20 cellular contexts compared by ENCODE assay signal in genomic region chr1:90386899-90387334, GRCh38.
A peak's percentile ranks its signal among the peaks of the same experiment; 100 is the strongest.
DNase-seq lines count a peak whose midpoint lies in the region; ATAC-seq, FAIRE-seq and TF ChIP-seq lines count a peak whose summit lies in the region.
"Had no signal": no experiment of that assay in that cellular context is flagged by ENCODE, and none has a peak within 500 bp of the region (broad histone marks: within the 10 kb centered on the region; RNA-seq: fewer than 3 reads in every experiment).

No MANE protein-coding gene starts in this region.

- TF ChIP-seq CTCF in bronchial epithelial cell (IDR thresholded peaks at IDR 0.05; ENCODE audit: insufficient read depth, low read length, severe bottlenecking) = no peak
- TF ChIP-seq CTCF in CD4-positive, alpha-beta T cell (IDR thresholded peaks at IDR 0.05) = no peak

- peak; percentile 6 for DNase-seq in activated CD4-positive, alpha-beta T cell treated with anti-CD3 and anti-CD28 coated beads, Interleukin-2, amount 10 ng/mL, durations not matched to agents 24 days and 14 days
- DNase-seq in activated CD4-positive, alpha-beta T cell treated with anti-CD3 and anti-CD28 coated beads, Interleukin-2, amount 50 U/mL, for 48 hours = no peak
- DNase-seq in bronchial epithelial cell (ENCODE audit: low read depth) (peak; percentile 73), right cardiac atrium (no peak), aorta (no peak), substantia nigra (lab: John Stamatoyannopoulos, UW) (no peak)
- no peak for DNase-seq in CD4-positive, alpha-beta T cell
- DNase-seq: activated CD4-positive, alpha-beta memory T cell treated with anti-CD3 and anti-CD28 coated beads for 36 hours; DMS79 treated with DMSO at 0.1 percent for 48 hours; esophagus squamous epithelium; NCI-H1436 had no signal

- no peaks in the 10 kb centered on the region for H3K9me3 ChIP-seq in right cardiac atrium (ENCODE audit: control insufficient read depth, low read length)
- H3K9me3 ChIP-seq in aorta (ENCODE audit: control insufficient read depth, low read length) = no peaks in the 10 kb centered on the region
- no peaks in the 10 kb centered on the region for H3K9me3 ChIP-seq in CD4-positive, alpha-beta T cell (ENCODE audit: control insufficient read depth, low read length)
- H3K9me3 ChIP-seq: esophagus squamous epithelium, prostate gland had no signal

- CTCF ChIA-PET in CD4-positive, alpha-beta T cell (lab: Charles Lee) = no interaction called here

- 53% methylated on average over 1 of the region's 1 CpG for WGBS in right cardiac atrium
- WGBS in aorta, 2 donors = 4 to 13% methylated on average over 1 of the region's 1 CpG

- H3K27me3 ChIP-seq in bronchial epithelial cell (ENCODE audit: control insufficient read depth, insufficient read depth, low read length) (no peaks in the 10 kb centered on the region), right cardiac atrium (ENCODE audit: control insufficient read depth, insufficient read depth) (no peaks in the 10 kb centered on the region), aorta (ENCODE audit: control insufficient read depth in 1 of 2, insufficient read depth in 2 of 2, low read length in 1 of 2) (no peaks in the 10 kb centered on the region)
- H3K27me3 ChIP-seq in CD4-positive, alpha-beta T cell (ENCODE audit: control insufficient read depth, insufficient read depth, low read length) = no peaks in the 10 kb centered on the region
- H3K27me3 ChIP-seq: esophagus squamous epithelium had no signal

- no peaks in the 10 kb centered on the region for H3K9me3 Mint-ChIP-seq in activated CD4-positive, alpha-beta T cell treated with anti-CD3 and anti-CD28 coated beads, Interleukin-2, amount 10 ng/mL, durations not matched to agents 24 days and 14 days
- no peaks in the 10 kb centered on the region for H3K9me3 Mint-ChIP-seq in CD4-positive, alpha-beta T cell
- H3K9me3 Mint-ChIP-seq: activated CD4-positive, alpha-beta memory T cell treated with anti-CD3 and anti-CD28 coated beads for 36 hours; dendritic cell treated with granulocyte-macrophage colony-stimulating factor and Interleukin-4, amounts not matched to agents 40 ng/mL and 50 ng/mL, for 4 days had no signal

- no peak overlapping the region for H3K27ac ChIP-seq in right cardiac atrium (ENCODE audit: low read length)
- peak overlapping the region in 1 of 2 donors; percentile 49 for H3K27ac ChIP-seq in aorta (ENCODE audit: low read depth in 1 of 2, low read length in 2 of 2)
- H3K27ac ChIP-seq in substantia nigra (ENCODE audit: low read depth, low read length, poor library complexity, severe bottlenecking) = no peak overlapping the region
- no peak overlapping the region for H3K27ac ChIP-seq in CD4-positive, alpha-beta T cell (ENCODE audit: low read depth, low read length)
- H3K27ac ChIP-seq: 22Rv1, C4-2B, esophagus squamous epithelium, KMS-11, prostate gland, SK-N-MC had no signal

- H3K36me3 ChIP-seq in bronchial epithelial cell (ENCODE audit: control insufficient read depth, insufficient read depth, low read length) (no peaks in the 10 kb centered on the region), aorta (ENCODE audit: control insufficient read depth in 1 of 2, insufficient read depth in 2 of 2, low read length in 1 of 2) (no peaks in the 10 kb centered on the region)
- H3K36me3 ChIP-seq: esophagus squamous epithelium, prostate gland had no signal

- intact Hi-C loops in activated CD4-positive, alpha-beta T cell treated with anti-CD3 and anti-CD28 coated beads, Interleukin-2, amount 10 ng/mL, durations not matched to agents 24 days and 14 days (cut with micrococcal nuclease) = no loop called here
- intact Hi-C loops in right cardiac atrium (cut with DNase I) (no loop called here), aorta (cut with DNase I) (loop anchor here in 1 of 2 donors (5.0 kb wide), 2 partner anchors 125 to 175 kb away; no protein-coding TSS in a partner anchor)
- intact Hi-C loops in CD4-positive, alpha-beta T cell (cut with DNase I, micrococcal nuclease) = no loop called here

- no peak overlapping the region for H3K4me3 ChIP-seq in bronchial epithelial cell (ENCODE audit: low read depth, low read length)
- no peak overlapping the region for H3K4me3 ChIP-seq in right cardiac atrium (ENCODE audit: low read length)
- no peak overlapping the region for H3K4me3 ChIP-seq in aorta (ENCODE audit: low read length in 2 of 2)
- H3K4me3 ChIP-seq: esophagus squamous epithelium, prostate gland, SK-N-MC had no signal

- H3K4me3 Mint-ChIP-seq in activated CD4-positive, alpha-beta T cell treated with anti-CD3 and anti-CD28 coated beads, Interleukin-2, amount 10 ng/mL, durations not matched to agents 24 days and 14 days = no peak overlapping the region
- no peak overlapping the region for H3K4me3 Mint-ChIP-seq in CD4-positive, alpha-beta T cell
- H3K4me3 Mint-ChIP-seq: activated CD4-positive, alpha-beta memory T cell treated with anti-CD3 and anti-CD28 coated beads for 36 hours; dendritic cell treated with granulocyte-macrophage colony-stimulating factor and Interleukin-4, amounts not matched to agents 40 ng/mL and 50 ng/mL, for 4 days had no signal

- FAIRE-seq in bronchial epithelial cell (lab: Jason Lieb, UNC) = no peak
- FAIRE-seq: TTC549 had no signal

- no peaks in the 10 kb centered on the region for H3K4me1 ChIP-seq in right cardiac atrium (ENCODE audit: control insufficient read depth, insufficient read depth, low read length)
- peaks cover 2 to 4% of the 10 kb centered on the region in 2 donors for H3K4me1 ChIP-seq in aorta (ENCODE audit: control insufficient read depth in 1 of 2, insufficient read depth in 2 of 2, low read length in 2 of 2)
- H3K4me1 ChIP-seq: esophagus squamous epithelium, prostate gland had no signal

- no peak overlapping the region for H3K27ac Mint-ChIP-seq in activated CD4-positive, alpha-beta T cell treated with anti-CD3 and anti-CD28 coated beads, Interleukin-2, amount 10 ng/mL, durations not matched to agents 24 days and 14 days
- H3K27ac Mint-ChIP-seq in CD4-positive, alpha-beta T cell = no peak overlapping the region
- H3K27ac Mint-ChIP-seq: activated CD4-positive, alpha-beta memory T cell treated with anti-CD3 and anti-CD28 coated beads for 36 hours; dendritic cell treated with granulocyte-macrophage colony-stimulating factor and Interleukin-4, amounts not matched to agents 40 ng/mL and 50 ng/mL, for 4 days had no signal

- no peaks in the 10 kb centered on the region for H3K36me3 Mint-ChIP-seq in activated CD4-positive, alpha-beta T cell treated with anti-CD3 and anti-CD28 coated beads, Interleukin-2, amount 10 ng/mL, durations not matched to agents 24 days and 14 days (ENCODE audit: low read depth)
- no peaks in the 10 kb centered on the region for H3K36me3 Mint-ChIP-seq in CD4-positive, alpha-beta T cell (ENCODE audit: low read depth)
- H3K36me3 Mint-ChIP-seq: activated CD4-positive, alpha-beta memory T cell treated with anti-CD3 and anti-CD28 coated beads for 36 hours had no signal

- H3K27me3 Mint-ChIP-seq in activated CD4-positive, alpha-beta T cell treated with anti-CD3 and anti-CD28 coated beads, Interleukin-2, amount 10 ng/mL, durations not matched to agents 24 days and 14 days = no peaks in the 10 kb centered on the region
- no peaks in the 10 kb centered on the region for H3K27me3 Mint-ChIP-seq in CD4-positive, alpha-beta T cell
- H3K27me3 Mint-ChIP-seq: activated CD4-positive, alpha-beta memory T cell treated with anti-CD3 and anti-CD28 coated beads for 36 hours; dendritic cell treated with granulocyte-macrophage colony-stimulating factor and Interleukin-4, amounts not matched to agents 40 ng/mL and 50 ng/mL, for 4 days had no signal

- POLR2A ChIA-PET in CD4-positive, alpha-beta T cell (lab: Charles Lee) = no interaction called here

- H3K4me1 Mint-ChIP-seq in activated CD4-positive, alpha-beta T cell treated with anti-CD3 and anti-CD28 coated beads, Interleukin-2, amount 10 ng/mL, durations not matched to agents 24 days and 14 days = no peaks in the 10 kb centered on the region
- no peaks in the 10 kb centered on the region for H3K4me1 Mint-ChIP-seq in CD4-positive, alpha-beta T cell (ENCODE audit: low read depth)

- ATAC-seq in right cardiac atrium (peak; percentile 52 to 85), aorta (ENCODE audit: low FRiP score) (peak; percentile 71), GM21825 (IDR thresholded peaks at IDR 0.05; ENCODE audit: unreplicated experiment) (no peak)
- ATAC-seq in CD4-positive, alpha-beta T cell (ENCODE audit: poor library complexity) = no peak
- ATAC-seq: left lobe of liver had no signal

Comparison
In these comparisons a context has a peak if more than half of its experiments do, and no peak if none do; other contexts are left out.
1. DNase-seq: peak in activated CD4-positive, alpha-beta T cell treated with anti-CD3 and anti-CD28 coated beads, Interleukin-2, amount 10 ng/mL, durations not matched to agents 24 days and 14 days (single experiment) and bronchial epithelial cell (single experiment); none in activated CD4-positive, alpha-beta T cell treated with anti-CD3 and anti-CD28 coated beads, Interleukin-2, amount 50 U/mL, for 48 hours (0 of 2), right cardiac atrium (0 of 3), aorta (0 of 2), substantia nigra (0 of 49) and CD4-positive, alpha-beta T cell (0 of 10).
2. ATAC-seq: peak in right cardiac atrium (2 of 2) and aorta (single experiment); none in GM21825 (single experiment) and CD4-positive, alpha-beta T cell (single experiment).